18 cellular contexts compared by ENCODE assay signal in genomic region chr10:104895541-104895940, GRCh38.
"Had no signal": no experiment of that assay in that cellular context is flagged by ENCODE, and none has a peak within 500 bp of the region (broad histone marks: within the 10 kb centered on the region; RNA-seq: fewer than 3 reads in every experiment).

No MANE protein-coding gene starts in this region.

- H3K36me3 ChIP-seq: right lobe of liver, thyroid gland, vagina had no signal

- H3K27ac ChIP-seq: parathyroid adenoma, right lobe of liver, thyroid gland, vagina had no signal

- H3K27me3 ChIP-seq: right lobe of liver, thyroid gland, vagina had no signal

- H3K4me1 ChIP-seq: parathyroid adenoma, right lobe of liver, thyroid gland, vagina had no signal

- H3K4me3 ChIP-seq: dorsolateral prefrontal cortex, mucosa of descending colon, right lobe of liver, thyroid gland, vagina had no signal

- H2AFZ ChIP-seq: parathyroid adenoma had no signal

- H3K9ac ChIP-seq: parathyroid adenoma had no signal

- H3K79me2 ChIP-seq: parathyroid adenoma had no signal

- H3K9me3 ChIP-seq: mucosa of descending colon, right lobe of liver, thyroid gland, vagina had no signal

- DNase-seq: effector CD4-positive, alpha-beta T cell; kidney; mesenchymal stem cell; mucosa of descending colon; naive B cell; right lobe of liver; small intestine; stimulated activated CD4-positive, alpha-beta T cell treated with anti-CD3 and anti-CD28 coated beads, Interleukin-15, amount 100 ng/mL, for 24 hours; stimulated activated CD4-positive, alpha-beta T cell treated with anti-CD3 and anti-CD28 coated beads, Interleukin-4, amount 100 ng/mL, for 1 hour; stimulated activated CD8-positive, alpha-beta memory T cell treated with anti-CD3 and anti-CD28 coated beads, Interleukin-4, amount 100 ng/mL, for 48 hours; stimulated activated naive CD4-positive, alpha-beta T cell; stimulated activated naive CD8-positive, alpha-beta T cell treated with anti-CD3 and anti-CD28 coated beads, Interleukin-15, amount 100 ng/mL, for 72 hours; thyroid gland; trophoblast cell had no signal

- FAIRE-seq: frontal cortex, kidney, small intestine had no signal
